In the genomic region with DNA sequence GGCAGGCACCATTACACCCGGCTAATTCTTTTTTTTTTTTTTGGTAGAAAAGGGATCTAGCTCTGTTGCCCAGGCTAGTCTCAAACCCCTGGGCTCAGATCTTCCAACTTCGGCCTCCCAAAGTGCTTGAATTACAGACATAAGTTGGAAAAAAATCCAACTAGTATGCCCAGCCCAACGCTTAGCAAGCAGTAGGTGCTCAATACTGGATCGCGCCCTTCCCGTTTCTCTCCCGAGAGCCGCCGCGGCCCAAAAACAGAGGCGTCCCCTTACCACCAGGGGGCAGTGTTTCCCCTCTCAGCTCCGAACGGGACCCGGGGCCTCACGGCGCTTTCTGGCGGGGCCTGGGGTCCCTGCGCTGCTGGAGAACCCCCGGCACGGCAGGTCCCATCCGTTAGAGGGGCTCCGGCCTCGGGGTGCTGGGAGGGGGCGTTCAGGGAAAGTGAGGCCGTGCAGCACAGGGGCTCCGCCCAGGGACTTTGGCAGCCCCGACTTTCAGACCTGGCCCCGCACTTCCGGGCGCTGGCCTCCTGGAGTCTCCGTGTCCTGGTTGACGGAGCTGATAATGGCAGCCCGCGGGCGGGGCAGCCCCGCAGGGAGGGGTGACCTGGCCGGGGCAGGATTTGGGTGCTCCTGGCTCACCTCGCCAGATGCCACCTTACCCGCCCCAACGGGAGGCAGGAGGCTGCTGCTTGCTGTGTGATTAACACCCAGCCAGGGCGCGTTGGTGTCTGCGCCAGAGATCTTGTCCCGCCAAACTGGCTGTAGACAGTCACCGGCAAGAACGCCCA, we compare ENCODE assay signal across 9 cellular contexts. TPM values are rescaled to one million over a fixed set of nuclear protein-coding genes. Genes with fewer than 3 reads are reported as not detected.
DNase-seq lines count a peak whose midpoint lies in the region; ATAC-seq, FAIRE-seq and TF ChIP-seq lines count a peak whose summit lies in the region.
"Had no signal": no experiment of that assay in that cellular context is flagged by ENCODE, and none has a peak within 500 bp of the region (broad histone marks: within the 10 kb centered on the region; RNA-seq: fewer than 3 reads in every experiment).

No MANE protein-coding gene starts in this region.

- no peaks in the 10 kb centered on the region for H3K9me3 ChIP-seq in MM.1S (replicated peaks; ENCODE audit: insufficient read depth, low read length)
- H3K9me3 ChIP-seq in pancreas, result no peaks in the 10 kb centered on the region
- H3K9me3 ChIP-seq in tibial artery, result no peaks in the 10 kb centered on the region

- no peaks in the 10 kb centered on the region for H3K79me2 ChIP-seq in MM.1S (ENCODE audit: low read length)

- peak; percentile 85 for TF ChIP-seq CTCF in MM.1S (IDR thresholded peaks at IDR 0.05; ENCODE audit: low read length)
- TF ChIP-seq CTCF in pancreas (IDR thresholded peaks at IDR 0.05), result peak; percentile 95 to 99 (median 98)
- peak; percentile 92 to 97 for TF ChIP-seq CTCF in tibial artery (IDR thresholded peaks at IDR 0.05)

- DNase-seq in CD1c-positive myeloid dendritic cell (ENCODE audit: extremely low spot score), result peak; percentile 90
- peak; percentile 74 for DNase-seq in MM.1S
- DNase-seq in SKM-1 (lab: John Stamatoyannopoulos, UW; ENCODE audit: unreplicated experiment), result peak; percentile 74
- peak; percentile 90 for DNase-seq in Right ventricle myocardium superior
- peak; percentile 79 to 96 (median 88) for DNase-seq in pancreas
- DNase-seq in tibial artery, result peak; percentile 79 to 91

- FAIRE-seq in pancreas (lab: Jason Lieb, UNC), result no peak
- FAIRE-seq: TTC549 had no signal

- H3F3A ChIP-seq in MM.1S (ENCODE audit: insufficient read depth, low read length), result no peaks in the 10 kb centered on the region

- no peaks in the 10 kb centered on the region for H4K20me1 ChIP-seq in MM.1S (ENCODE audit: insufficient read depth, low read length)

- intact Hi-C loops in Right ventricle myocardium superior (cut with DNase I) (loop anchor here (2.0 to 5.0 kb wide), 2 partner anchors 45 to 600 kb away; no protein-coding TSS in a partner anchor), pancreas (cut with DNase I) (loop anchor here in 2 of 3 donors (5.0 to 10.0 kb wide), 2 partner anchors 45 to 47 kb away; no protein-coding TSS in a partner anchor), tibial artery (cut with DNase I; ENCODE audit: low total_unique reads) (loop anchor here (2.0 to 5.0 kb wide), 2 partner anchors 47 to 95 kb away; a partner anchor contains a TSS)

- H3K27ac ChIP-seq in MM.1S (ENCODE audit: low read length) (no peak overlapping the region), pancreas (peak overlapping the region; percentile 11 to 46 (median 38)), tibial artery (peak overlapping the region; percentile 60 to 69)

- no peak overlapping the region for H3K27ac Mint-ChIP-seq in activated naive CD4-positive, alpha-beta T cell treated with anti-CD3 and anti-CD28 coated beads, Interleukin-2, amount 50 U/mL, for 24 hours

- H3K36me3 ChIP-seq in MM.1S (replicated peaks; ENCODE audit: insufficient read depth, low read length) (no peaks in the 10 kb centered on the region), pancreas (no peaks in the 10 kb centered on the region), tibial artery (no peaks in the 10 kb centered on the region)

- peak overlapping the region; percentile 78 for H3K4me3 Mint-ChIP-seq in activated naive CD4-positive, alpha-beta T cell treated with anti-CD3 and anti-CD28 coated beads, Interleukin-2, amount 50 U/mL, for 24 hours

- H2AFZ ChIP-seq in MM.1S (ENCODE audit: low read length), result peak overlapping the region; percentile 88

- H3K4me1 ChIP-seq in MM.1S (ENCODE audit: low read length) (no peaks in the 10 kb centered on the region), pancreas (no peaks in the 10 kb centered on the region), tibial artery (peaks cover 0 to 11% (median 2%) of the 10 kb centered on the region in 4 donors)

- peak overlapping the region; percentile 44; the same call in 1 of the 2 replicates for H3K9ac ChIP-seq in MM.1S (ENCODE audit: low read length)

- no peaks in the 10 kb centered on the region for H3K27me3 Mint-ChIP-seq in activated naive CD4-positive, alpha-beta T cell treated with anti-CD3 and anti-CD28 coated beads, Interleukin-2, amount 50 U/mL, for 24 hours

- H3K4me1 Mint-ChIP-seq in activated naive CD4-positive, alpha-beta T cell treated with anti-CD3 and anti-CD28 coated beads, Interleukin-2, amount 50 U/mL, for 24 hours, result peaks cover 9% of the 10 kb centered on the region

- no peaks in the 10 kb centered on the region for H3K9me3 Mint-ChIP-seq in activated naive CD4-positive, alpha-beta T cell treated with anti-CD3 and anti-CD28 coated beads, Interleukin-2, amount 50 U/mL, for 24 hours

- no peaks in the 10 kb centered on the region for H3K9me2 ChIP-seq in MM.1S (replicated peaks; ENCODE audit: insufficient read depth, low read length)

- H3K4me2 ChIP-seq in MM.1S (ENCODE audit: low read depth, low read length), result peak overlapping the region; percentile 97

- H3K4me3 ChIP-seq in MM.1S (ENCODE audit: low read length) (peak overlapping the region; percentile 76), pancreas (peak overlapping the region; percentile 31 to 59 (median 50)), tibial artery (peak overlapping the region; percentile 50 to 59)

- ATAC-seq in GM21360 (IDR thresholded peaks at IDR 0.05; ENCODE audit: unreplicated experiment) (peak; percentile 63), Right ventricle myocardium superior (ENCODE audit: poor library complexity) (peak; percentile 98), pancreas (peak; percentile 94 to 98 (median 96))

- H3K36me3 Mint-ChIP-seq in activated naive CD4-positive, alpha-beta T cell treated with anti-CD3 and anti-CD28 coated beads, Interleukin-2, amount 50 U/mL, for 24 hours, result no peaks in the 10 kb centered on the region

- H3K27me3 ChIP-seq in MM.1S (replicated peaks; ENCODE audit: insufficient read depth, low read length), result peaks cover 86% of the 10 kb centered on the region
- no peaks in the 10 kb centered on the region for H3K27me3 ChIP-seq in pancreas
- H3K27me3 ChIP-seq in tibial artery, result peaks cover 0 to 4% of the 10 kb centered on the region in 2 donors

- 2% methylated on average over 46 of the region's 46 CpGs for WGBS in pancreas, 2 donors

RNA-seq across cellular contexts. Expression of a gene that starts 15.2 kb away (rescaled TPM):
- 4.5 TPM for total RNA-seq in Right ventricle myocardium superior
- total RNA-seq in pancreas, result 1 to 10 TPM in 3 of 6 donors, under 1 TPM in 3; 0.16 to 2.5 (median 0.77) TPM
- 1 to 10 TPM in 1 of 2 donors, under 1 TPM in 1; 0.75 to 1.8 TPM for polyA plus RNA-seq in pancreas
